Comparison of ENCODE assay signal across 24 cellular contexts in the genomic region with DNA sequence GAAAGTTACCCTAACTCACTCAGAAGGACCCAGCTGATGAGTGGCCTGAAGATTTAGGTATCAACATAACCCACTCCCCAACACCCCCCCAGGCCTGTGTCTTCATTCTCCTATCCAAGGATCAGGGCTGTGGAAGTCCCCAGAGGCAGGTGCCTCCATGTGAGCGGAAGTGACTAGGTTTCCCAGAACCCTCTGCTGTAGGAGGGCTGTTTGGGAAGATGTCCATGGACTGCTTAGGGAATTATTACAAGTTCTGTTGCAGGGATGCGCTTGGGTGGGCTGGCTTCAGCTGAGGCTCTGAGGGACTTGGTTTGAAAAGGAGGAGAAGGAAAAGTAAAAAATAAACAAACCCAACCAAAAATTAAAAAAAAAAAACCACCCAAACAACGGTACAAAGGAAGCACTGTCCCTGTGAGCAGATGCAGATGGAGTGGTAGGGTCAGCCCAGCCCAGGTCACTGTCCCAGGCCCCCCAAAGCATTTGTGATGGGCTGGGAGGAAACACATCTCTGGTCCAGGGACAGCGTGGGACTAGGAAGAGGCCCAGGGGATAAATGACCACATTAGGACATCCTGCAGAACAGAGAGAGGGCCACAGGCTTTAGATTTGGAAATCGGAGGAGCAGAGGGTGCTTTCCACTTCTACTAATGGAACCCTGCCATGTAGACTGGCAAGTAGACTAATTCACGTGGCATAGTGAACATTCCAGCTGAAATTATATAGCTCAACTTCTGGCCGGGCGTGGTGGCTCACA. TPM values are rescaled to one million over a fixed set of nuclear protein-coding genes. Genes with fewer than 3 reads are reported as not detected.
DNase-seq lines count a peak whose midpoint lies in the region; ATAC-seq and TF ChIP-seq lines count a peak whose summit lies in the region.
"Had no signal": no experiment of that assay in that cellular context is flagged by ENCODE, and none has a peak within 500 bp of the region (broad histone marks: within the 10 kb centered on the region; RNA-seq: fewer than 3 reads in every experiment).

No MANE protein-coding gene starts in this region.

- H3K27me3 ChIP-seq in heart left ventricle (no peaks in the 10 kb centered on the region), gastrocnemius medialis (no peaks in the 10 kb centered on the region), upper lobe of right lung (no peaks in the 10 kb centered on the region)
- peaks cover 0 to 21% (median 0%) of the 10 kb centered on the region in 11 experiments; a peak in 3 of 22 replicates for H3K27me3 ChIP-seq in BLaER1 treated with 17β-estradiol and CSF1 and Interleukin-3, amounts not matched to agents 10 nM and 100 nM
- no peaks in the 10 kb centered on the region for H3K27me3 ChIP-seq in CD8-positive, alpha-beta memory T cell (ENCODE audit: insufficient read depth, low read length, poor library complexity, severe bottlenecking)

- TF ChIP-seq CTCF in heart left ventricle (IDR thresholded peaks at IDR 0.05) (no peak), gastrocnemius medialis (IDR thresholded peaks at IDR 0.05 in 4 of 5, conservative IDR thresholded peaks at IDR 0.05 in 1 of 5) (no peak), upper lobe of right lung (IDR thresholded peaks at IDR 0.05) (no peak)

- H3K27ac ChIP-seq in heart left ventricle, result peak overlapping the region in 10 of 12 donors; percentile 31 to 65 (median 52)
- peak overlapping the region in 5 of 11 experiments; percentile 8 to 86 (median 78); a peak in 8 of 22 replicates for H3K27ac ChIP-seq in BLaER1 treated with 17β-estradiol and CSF1 and Interleukin-3, amounts not matched to agents 10 nM and 100 nM
- H3K27ac ChIP-seq in gastrocnemius medialis, result peak overlapping the region; percentile 36 to 73 (median 70)
- H3K27ac ChIP-seq in upper lobe of right lung, result no peak overlapping the region
- H3K27ac ChIP-seq in CD8-positive, alpha-beta memory T cell (ENCODE audit: low read depth, low read length), result no peak overlapping the region
- H3K27ac ChIP-seq: A549, KMS-11, PC-9 had no signal

- H3K27me3 Mint-ChIP-seq in CD8-positive, alpha-beta memory T cell, result no peaks in the 10 kb centered on the region

- H3K9ac ChIP-seq in BLaER1 treated with 17β-estradiol and CSF1 and Interleukin-3, amounts not matched to agents 10 nM and 100 nM, result no peak overlapping the region; a peak in 1 of 22 replicates
- H3K9ac ChIP-seq: KMS-11 had no signal

- peaks cover 0 to 31% (median 10%) of the 10 kb centered on the region in 12 donors for H3K4me1 ChIP-seq in heart left ventricle
- H3K4me1 ChIP-seq in BLaER1 treated with 17β-estradiol and CSF1 and Interleukin-3, amounts not matched to agents 10 nM and 100 nM, result peaks cover 12 to 36% (median 34%) of the 10 kb centered on the region in 10 experiments
- peaks cover 20 to 23% of the 10 kb centered on the region in 2 donors for H3K4me1 ChIP-seq in gastrocnemius medialis
- peaks cover 4% of the 10 kb centered on the region for H3K4me1 ChIP-seq in upper lobe of right lung
- no peaks in the 10 kb centered on the region for H3K4me1 ChIP-seq in CD8-positive, alpha-beta memory T cell (ENCODE audit: insufficient read depth, low read length)
- H3K4me1 ChIP-seq: A549 had no signal

- CTCF ChIA-PET in CD8-positive, alpha-beta memory T cell (lab: Charles Lee), result no interaction called here

- peak in 1 of 5 donors; percentile 23 for DNase-seq in heart left ventricle
- no peak for DNase-seq in cardiac septum (ENCODE audit: low spot score)
- DNase-seq in left ventricle myocardium superior, result no peak
- DNase-seq in gastrocnemius medialis, result peak; percentile 38 to 61
- DNase-seq in upper lobe of right lung, result no peak
- DNase-seq in CD8-positive, alpha-beta memory T cell, result no peak
- DNase-seq: Calu3, DMS79 treated with DMSO at 0.1 percent for 48 hours, GF-D8, HCEC 1CT, IMR-90, MM.1S, NCI-H1694, NCI-H2029 treated with DMSO at 0.1 percent for 48 hours, NCI-H446 treated with DMSO at 0.1 percent for 48 hours, NCI-H526, NCI-H82, SHP77 treated with DMSO at 0.1 percent for 48 hours had no signal

- peak overlapping the region in 9 of 11 experiments; percentile 41 to 64 (median 58); a peak in 17 of 22 replicates for H3K4me2 ChIP-seq in BLaER1 treated with 17β-estradiol and CSF1 and Interleukin-3, amounts not matched to agents 10 nM and 100 nM
- H3K4me2 ChIP-seq: A549, KMS-11, PC-9 had no signal

- H3K4me1 Mint-ChIP-seq in CD8-positive, alpha-beta memory T cell, result peaks cover 0 to 4% (median 0%) of the 10 kb centered on the region in 3 donors

- 67 to 75% (median 72%) methylated on average over 8 of the region's 8 CpGs for WGBS in heart left ventricle, 4 donors

- intact Hi-C loops in heart left ventricle (cut with DNase I) (no loop called here), cardiac septum (cut with DNase I) (no loop called here), left ventricle myocardium superior (cut with micrococcal nuclease) (no loop called here), gastrocnemius medialis (cut with DNase I; ENCODE audit: low total_unique reads) (loop anchor here (2.0 kb wide), 1 partner anchor 37 kb away; no protein-coding TSS in a partner anchor), upper lobe of right lung (cut with DNase I) (no loop called here)

- H3K36me3 ChIP-seq in heart left ventricle (no peaks in the 10 kb centered on the region), gastrocnemius medialis (no peaks in the 10 kb centered on the region), upper lobe of right lung (no peaks in the 10 kb centered on the region)
- no peaks in the 10 kb centered on the region for H3K36me3 ChIP-seq in BLaER1 treated with 17β-estradiol and CSF1 and Interleukin-3, amounts not matched to agents 10 nM and 100 nM
- H3K36me3 ChIP-seq in CD8-positive, alpha-beta memory T cell (ENCODE audit: insufficient read depth, low read length), result no peaks in the 10 kb centered on the region

- H4K20me1 ChIP-seq in BLaER1 treated with 17β-estradiol and CSF1 and Interleukin-3, amounts not matched to agents 10 nM and 100 nM, result no peaks in the 10 kb centered on the region

- H3K4me3 ChIP-seq in heart left ventricle, result no peak overlapping the region
- no peak overlapping the region for H3K4me3 ChIP-seq in BLaER1 treated with 17β-estradiol and CSF1 and Interleukin-3, amounts not matched to agents 10 nM and 100 nM
- no peak overlapping the region for H3K4me3 ChIP-seq in gastrocnemius medialis
- no peak overlapping the region for H3K4me3 ChIP-seq in upper lobe of right lung
- no peak overlapping the region for H3K4me3 ChIP-seq in CD8-positive, alpha-beta memory T cell (ENCODE audit: low read length)
- H3K4me3 ChIP-seq: A549, PC-9 had no signal

- H3K27ac Mint-ChIP-seq in CD8-positive, alpha-beta memory T cell, result peak overlapping the region in 2 of 8 donors; percentile 1 to 34

- in situ Hi-C loops in gastrocnemius medialis (cut with MboI; ENCODE audit: low sequenced_read_pairs in 4 of 4), result loop anchor here in 1 of 4 donors (25.0 kb wide), 1 partner anchor 241 kb away; no protein-coding TSS in a partner anchor

- no peaks in the 10 kb centered on the region for H3K36me3 Mint-ChIP-seq in CD8-positive, alpha-beta memory T cell
- H3K36me3 Mint-ChIP-seq: CD14-positive monocyte had no signal

- no peak overlapping the region for H3K4me3 Mint-ChIP-seq in CD8-positive, alpha-beta memory T cell
- H3K4me3 Mint-ChIP-seq: CD14-positive monocyte had no signal

- no peaks in the 10 kb centered on the region for H3K9me3 ChIP-seq in heart left ventricle
- peaks cover 36 to 76% (median 54%) of the 10 kb centered on the region in 11 experiments for H3K9me3 ChIP-seq in BLaER1 treated with 17β-estradiol and CSF1 and Interleukin-3, amounts not matched to agents 10 nM and 100 nM (replicated peaks in 1 of 11)
- H3K9me3 ChIP-seq in gastrocnemius medialis, result no peaks in the 10 kb centered on the region
- H3K9me3 ChIP-seq in upper lobe of right lung, result no peaks in the 10 kb centered on the region
- no peaks in the 10 kb centered on the region for H3K9me3 ChIP-seq in CD8-positive, alpha-beta memory T cell (ENCODE audit: low read length)
- H3K9me3 ChIP-seq: A549 had no signal

- TF ChIP-seq POLR2A in heart left ventricle (IDR thresholded peaks at IDR 0.05), result no peak
- TF ChIP-seq POLR2A in gastrocnemius medialis (IDR thresholded peaks at IDR 0.05), result no peak

- POLR2A ChIA-PET in CD8-positive, alpha-beta memory T cell (lab: Charles Lee), result no interaction called here

- H3K9me3 Mint-ChIP-seq in CD8-positive, alpha-beta memory T cell, result no peaks in the 10 kb centered on the region

- ATAC-seq in heart left ventricle, result peak in 2 of 4 donors; percentile 44 to 52
- peak; percentile 32 for ATAC-seq in left ventricle myocardium superior
- ATAC-seq in gastrocnemius medialis, result peak; percentile 87 to 92
- no peak for ATAC-seq in upper lobe of right lung
- ATAC-seq: A549 had no signal

RNA-seq across cellular contexts. Expression of a gene that starts 12.2 kb away (rescaled TPM):
- total RNA-seq in heart left ventricle (1,000 to 10,000 TPM in 1 of 9 donors, 100 to 1,000 TPM in 8; 109 to 1,096 (median 214) TPM), cardiac septum (692 TPM), left ventricle myocardium superior (603 TPM), gastrocnemius medialis (100 to 1,000 TPM; 602 to 801 (median 626) TPM), upper lobe of right lung (59.4 TPM)
- 100 to 1,000 TPM; 101 to 263 TPM for polyA plus RNA-seq in heart left ventricle
- under 1 TPM in 1 of 2 experiments, not detected in 1; 0.20 TPM for total RNA-seq in CD8-positive, alpha-beta memory T cell
- polyA plus RNA-seq in CD8-positive, alpha-beta memory T cell, result not detected
- total RNA-seq: Calu3, H1, IMR-90 had no signal
- polyA plus RNA-seq: CD14-positive monocyte, H1 had no signal

RNA-seq across cellular contexts. Expression of a gene that starts 52.8 kb away (rescaled TPM):
- 10 to 100 TPM; 35.1 to 63.6 (median 44.0) TPM for total RNA-seq in heart left ventricle
- polyA plus RNA-seq in heart left ventricle, result 10 to 100 TPM; 16.8 to 42.6 TPM
- 53.6 TPM for total RNA-seq in cardiac septum
- 33.7 TPM for total RNA-seq in left ventricle myocardium superior
- total RNA-seq in gastrocnemius medialis, result 100 to 1,000 TPM in 3 of 4 donors, 10 to 100 TPM in 1; 80.6 to 133 (median 108) TPM
- 46.3 TPM for total RNA-seq in upper lobe of right lung
- total RNA-seq in CD8-positive, alpha-beta memory T cell, result 100 to 1,000 TPM; 106 to 109 TPM
- 209 TPM for polyA plus RNA-seq in CD8-positive, alpha-beta memory T cell

Comparison
In these comparisons a context has a peak if more than half of its experiments do, and no peak if none do; other contexts are left out.
1. DNase-seq: peak in gastrocnemius medialis (2 of 2); none in cardiac septum (single experiment), left ventricle myocardium superior (single experiment), upper lobe of right lung (single experiment) and CD8-positive, alpha-beta memory T cell (0 of 5).
2. H3K27ac ChIP-seq: peak in heart left ventricle (10 of 12) and gastrocnemius medialis (4 of 4); none in upper lobe of right lung (single experiment) and CD8-positive, alpha-beta memory T cell (single experiment).
3. RNA of a gene that starts 12.2 kb away (total RNA-seq): 692 TPM in cardiac septum (single experiment), 602 to 801 TPM in gastrocnemius medialis, 603 TPM in left ventricle myocardium superior (single experiment), 109 to 1,096 TPM in heart left ventricle and 59.4 TPM in upper lobe of right lung (single experiment); 0.20 TPM in CD8-positive, alpha-beta memory T cell; every median in the first group is over 10 times any median in the second.